10 cellular contexts compared by ENCODE assay signal in the genomic region with DNA sequence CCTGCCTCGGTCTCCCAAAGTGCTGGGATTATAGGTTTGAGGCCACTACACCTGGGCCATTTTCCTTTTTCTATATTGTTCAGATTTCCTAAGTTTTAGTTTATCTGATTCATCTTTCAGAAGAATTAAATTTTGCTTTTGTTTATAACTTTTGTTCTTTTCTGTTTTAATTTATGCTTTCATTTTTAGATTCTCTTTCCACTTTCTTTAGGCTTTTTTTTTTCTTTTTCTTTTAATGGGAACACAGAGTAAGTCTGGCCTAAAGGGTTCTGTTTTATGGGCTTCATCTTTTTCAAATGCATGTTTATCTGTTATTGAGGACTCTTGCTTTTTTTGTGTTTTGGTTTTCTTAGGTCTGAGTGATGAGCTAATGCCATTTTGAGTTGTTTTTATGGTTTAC.
"Had no signal": no experiment of that assay in that cellular context is flagged by ENCODE, and none has a peak within 500 bp of the region (broad histone marks: within the 10 kb centered on the region; RNA-seq: fewer than 3 reads in every experiment).

No MANE protein-coding gene starts in this region.

- H3K9me3 Mint-ChIP-seq: natural killer cell; stimulated activated naive CD8-positive, alpha-beta T cell treated with anti-CD3 and anti-CD28 coated beads, Interleukin-15, amount 100 ng/mL, for 72 hours had no signal

- H3K4me3 Mint-ChIP-seq: natural killer cell; stimulated activated naive CD8-positive, alpha-beta T cell treated with anti-CD3 and anti-CD28 coated beads, Interleukin-15, amount 100 ng/mL, for 72 hours had no signal

- DNase-seq: cortex of kidney had no signal

- H3K4me3 ChIP-seq: gastrocnemius medialis, lower lobe of right lung, ovary, psoas muscle, skin epidermis, thyroid gland, vagina had no signal

- H3K27ac Mint-ChIP-seq: natural killer cell; stimulated activated naive CD8-positive, alpha-beta T cell treated with anti-CD3 and anti-CD28 coated beads, Interleukin-15, amount 100 ng/mL, for 72 hours had no signal

- H3K36me3 Mint-ChIP-seq: natural killer cell had no signal

- H3K27me3 ChIP-seq: gastrocnemius medialis, ovary, thyroid gland, vagina had no signal

- H3K27me3 Mint-ChIP-seq: stimulated activated naive CD8-positive, alpha-beta T cell treated with anti-CD3 and anti-CD28 coated beads, Interleukin-15, amount 100 ng/mL, for 72 hours had no signal

- H3K36me3 ChIP-seq: gastrocnemius medialis, lower lobe of right lung, ovary, thyroid gland, vagina had no signal

- H3K9me3 ChIP-seq: gastrocnemius medialis, lower lobe of right lung, ovary, psoas muscle, thyroid gland, vagina had no signal

- H3K4me1 ChIP-seq: gastrocnemius medialis, thyroid gland had no signal

- H3K27ac ChIP-seq: gastrocnemius medialis, lower lobe of right lung, ovary, psoas muscle, skin epidermis, thyroid gland, vagina had no signal
